In the genomic region with DNA sequence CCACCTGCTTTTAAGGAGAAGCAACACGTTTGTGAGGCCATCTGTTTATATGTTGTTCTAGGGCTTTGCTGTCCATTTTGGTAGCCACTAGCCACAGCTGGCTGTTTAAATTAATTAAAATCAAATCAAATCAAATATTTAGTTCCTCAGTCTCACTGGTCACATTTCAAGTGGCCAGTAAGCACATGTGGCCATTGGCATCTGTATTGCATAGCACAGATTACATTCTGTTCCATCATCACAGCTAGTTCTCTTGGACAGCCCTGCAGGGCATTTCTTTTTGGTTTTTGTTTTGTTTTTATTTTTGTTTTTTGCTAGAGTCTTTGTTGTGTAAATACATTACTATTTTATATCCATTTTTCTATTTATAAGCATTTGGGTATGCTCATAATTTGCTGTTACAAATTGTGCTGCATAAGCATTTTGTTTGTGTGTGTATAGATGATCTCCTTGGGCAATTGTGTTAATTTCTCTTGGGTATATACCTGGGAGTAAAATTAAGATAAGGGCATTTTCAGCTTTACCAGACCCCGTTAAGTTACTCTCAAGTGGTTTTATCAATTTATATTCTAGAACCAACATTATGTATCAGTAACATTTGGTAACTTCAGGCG, we compare ENCODE assay signal across 23 cellular contexts. TPM values are rescaled to one million over a fixed set of nuclear protein-coding genes. Genes with fewer than 3 reads are reported as not detected.
DNase-seq lines count a peak whose midpoint lies in the region; ATAC-seq and TF ChIP-seq lines count a peak whose summit lies in the region.
"Had no signal": no experiment of that assay in that cellular context is flagged by ENCODE, and none has a peak within 500 bp of the region (broad histone marks: within the 10 kb centered on the region; RNA-seq: fewer than 3 reads in every experiment).

No MANE protein-coding gene starts in this region.

- peaks cover 38 to 58% of the 10 kb centered on the region in 2 donors for H3K4me1 ChIP-seq in naive thymus-derived CD4-positive, alpha-beta T cell (ENCODE audit: control insufficient read depth in 2 of 2, insufficient read depth in 2 of 2, low read length in 2 of 2)

- H3K27ac ChIP-seq in naive thymus-derived CD4-positive, alpha-beta T cell (ENCODE audit: low read depth, low read length): peak overlapping the region; percentile 43
- H3K27ac ChIP-seq: colonic mucosa, foreskin keratinocyte, hepatocyte, left lung had no signal

- CTCF ChIA-PET in naive thymus-derived CD4-positive, alpha-beta T cell (lab: Charles Lee): interaction anchor here (0.6 to 3.3 kb wide), 6 partner anchors 19 to 164 kb away, joined by 3 to 21 read pairs (median 6); no protein-coding TSS in a partner anchor
- CTCF ChIA-PET in activated CD4-positive, alpha-beta memory T cell treated with anti-CD3 and anti-CD28 coated beads, Interleukin-2, amount 10 ng/mL, durations not matched to agents 7 days and 5 days (lab: Charles Lee): interaction anchor here (0.6 to 4.6 kb wide), 4 partner anchors 12 to 48 kb away, joined by 3 to 19 read pairs (median 5); no protein-coding TSS in a partner anchor

- no peaks in the 10 kb centered on the region for H3K27me3 ChIP-seq in naive thymus-derived CD4-positive, alpha-beta T cell (ENCODE audit: control insufficient read depth in 2 of 2, insufficient read depth in 2 of 2, low read length in 2 of 2)
- H3K27me3 ChIP-seq: colonic mucosa, foreskin keratinocyte, hepatocyte, left lung had no signal

- H3K4me3 Mint-ChIP-seq in activated T-cell treated with anti-CD3 and anti-CD28 coated beads, Interleukin-2, amount 50 U/mL, for 24 hours: no peak overlapping the region
- no peak overlapping the region for H3K4me3 Mint-ChIP-seq in activated T-cell treated with anti-CD3 and anti-CD28 coated beads, Interleukin-2, amount 50 U/mL, for 4 hours
- no peak overlapping the region for H3K4me3 Mint-ChIP-seq in HFFc6
- peak overlapping the region in 6 of 10 donors; percentile 21 to 98 (median 48) for H3K4me3 Mint-ChIP-seq in naive thymus-derived CD4-positive, alpha-beta T cell
- no peak overlapping the region for H3K4me3 Mint-ChIP-seq in activated CD4-positive, alpha-beta memory T cell treated with anti-CD3 and anti-CD28 coated beads, Interleukin-2, amount 10 ng/mL, durations not matched to agents 7 days and 5 days
- H3K4me3 Mint-ChIP-seq: brain, CD14-positive monocyte, neural crest cell had no signal

- H3K36me3 Mint-ChIP-seq in activated T-cell treated with anti-CD3 and anti-CD28 coated beads, Interleukin-2, amount 50 U/mL, for 24 hours (ENCODE audit: low read depth): peaks cover 78% of the 10 kb centered on the region
- H3K36me3 Mint-ChIP-seq in activated T-cell treated with anti-CD3 and anti-CD28 coated beads, Interleukin-2, amount 50 U/mL, for 4 hours (ENCODE audit: insufficient read depth): peaks cover 18% of the 10 kb centered on the region
- H3K36me3 Mint-ChIP-seq in HFFc6 (ENCODE audit: low read depth): peaks cover 9% of the 10 kb centered on the region; the same call in 1 of the 2 replicates
- H3K36me3 Mint-ChIP-seq in naive thymus-derived CD4-positive, alpha-beta T cell: peaks cover 0 to 15% (median 5%) of the 10 kb centered on the region in 5 donors
- peaks cover 51% of the 10 kb centered on the region for H3K36me3 Mint-ChIP-seq in activated CD4-positive, alpha-beta memory T cell treated with anti-CD3 and anti-CD28 coated beads, Interleukin-2, amount 10 ng/mL, durations not matched to agents 7 days and 5 days (ENCODE audit: low read depth)

- peaks cover 56% of the 10 kb centered on the region for H3K4me1 Mint-ChIP-seq in activated T-cell treated with anti-CD3 and anti-CD28 coated beads, Interleukin-2, amount 50 U/mL, for 24 hours (ENCODE audit: low read depth)
- H3K4me1 Mint-ChIP-seq in activated T-cell treated with anti-CD3 and anti-CD28 coated beads, Interleukin-2, amount 50 U/mL, for 4 hours (ENCODE audit: low read depth): peaks cover 58% of the 10 kb centered on the region
- peaks cover 39% of the 10 kb centered on the region for H3K4me1 Mint-ChIP-seq in HFFc6 (ENCODE audit: low read depth)
- peaks cover 28 to 82% (median 67%) of the 10 kb centered on the region in 7 donors for H3K4me1 Mint-ChIP-seq in naive thymus-derived CD4-positive, alpha-beta T cell
- H3K4me1 Mint-ChIP-seq in activated CD4-positive, alpha-beta memory T cell treated with anti-CD3 and anti-CD28 coated beads, Interleukin-2, amount 10 ng/mL, durations not matched to agents 7 days and 5 days: peaks cover 35% of the 10 kb centered on the region

- H3K9me3 ChIP-seq in naive thymus-derived CD4-positive, alpha-beta T cell (ENCODE audit: control insufficient read depth in 2 of 3, low read length in 3 of 3): no peaks in the 10 kb centered on the region
- H3K9me3 ChIP-seq: colonic mucosa, left lung had no signal

- H3K4me3 ChIP-seq in naive thymus-derived CD4-positive, alpha-beta T cell (ENCODE audit: low read length): no peak overlapping the region
- H3K4me3 ChIP-seq: colonic mucosa, hepatocyte, left lung had no signal

- no peaks in the 10 kb centered on the region for H3K27me3 Mint-ChIP-seq in activated T-cell treated with anti-CD3 and anti-CD28 coated beads, Interleukin-2, amount 50 U/mL, for 24 hours
- H3K27me3 Mint-ChIP-seq in activated T-cell treated with anti-CD3 and anti-CD28 coated beads, Interleukin-2, amount 50 U/mL, for 4 hours (ENCODE audit: low read depth): no peaks in the 10 kb centered on the region
- no peaks in the 10 kb centered on the region; the same call in 1 of the 2 replicates for H3K27me3 Mint-ChIP-seq in HFFc6 (ENCODE audit: insufficient read depth)
- H3K27me3 Mint-ChIP-seq in naive thymus-derived CD4-positive, alpha-beta T cell: no peaks in the 10 kb centered on the region
- no peaks in the 10 kb centered on the region for H3K27me3 Mint-ChIP-seq in activated CD4-positive, alpha-beta memory T cell treated with anti-CD3 and anti-CD28 coated beads, Interleukin-2, amount 10 ng/mL, durations not matched to agents 7 days and 5 days

- ATAC-seq in activated T-cell treated with anti-CD3 and anti-CD28 coated beads, Interleukin-2, amount 50 U/mL, for 4 hours: no peak
- no peak for ATAC-seq in naive thymus-derived CD4-positive, alpha-beta T cell
- no peak for ATAC-seq in HG03521 (IDR thresholded peaks at IDR 0.05; ENCODE audit: unreplicated experiment)
- ATAC-seq: foreskin keratinocyte, left lung had no signal

- DNase-seq in activated T-cell treated with anti-CD3 and anti-CD28 coated beads, Interleukin-2, amount 50 U/mL, for 24 hours: no peak
- no peak for DNase-seq in activated T-cell treated with anti-CD3 and anti-CD28 coated beads, Interleukin-2, amount 50 U/mL, for 4 hours
- DNase-seq in HFFc6 (peak; percentile 42), epidermal melanocyte (ENCODE audit: insufficient read length, low spot score) (peak; percentile 54)
- no peak for DNase-seq in naive thymus-derived CD4-positive, alpha-beta T cell
- no peak for DNase-seq in activated effector memory CD4-positive, alpha-beta T cell treated with Interleukin-2 at 50 U/mL for 16 hours
- DNase-seq in activated CD4-positive, alpha-beta memory T cell treated with anti-CD3 and anti-CD28 coated beads, Interleukin-2, amount 10 ng/mL, durations not matched to agents 7 days and 5 days: no peak
- DNase-seq: activated CD4-positive, CD25-positive, alpha-beta regulatory T cell treated with anti-CD3 and anti-CD28 coated beads, Interleukin-2, amount 50 U/mL, for 72 hours; activated CD8-positive, alpha-beta memory T cell treated with anti-CD3 and anti-CD28 coated beads for 24 hours; colonic mucosa; foreskin keratinocyte; GDM1; left lung; midbrain; NCI-H1092; NCI-H2029 treated with DMSO at 0.1 percent for 48 hours; NCI-H226; NCI-H774 had no signal

- peak overlapping the region; percentile 22 for H3K27ac Mint-ChIP-seq in activated T-cell treated with anti-CD3 and anti-CD28 coated beads, Interleukin-2, amount 50 U/mL, for 24 hours
- H3K27ac Mint-ChIP-seq in HFFc6: peak overlapping the region; percentile 6; the same call in 1 of the 2 replicates
- H3K27ac Mint-ChIP-seq in naive thymus-derived CD4-positive, alpha-beta T cell: peak overlapping the region in 8 of 9 donors; percentile 81 to 96 (median 90)
- H3K27ac Mint-ChIP-seq in activated CD4-positive, alpha-beta memory T cell treated with anti-CD3 and anti-CD28 coated beads, Interleukin-2, amount 10 ng/mL, durations not matched to agents 7 days and 5 days: no peak overlapping the region
- H3K27ac Mint-ChIP-seq: CD14-positive monocyte had no signal

- no peaks in the 10 kb centered on the region for H3K9me3 Mint-ChIP-seq in activated T-cell treated with anti-CD3 and anti-CD28 coated beads, Interleukin-2, amount 50 U/mL, for 24 hours
- H3K9me3 Mint-ChIP-seq in activated T-cell treated with anti-CD3 and anti-CD28 coated beads, Interleukin-2, amount 50 U/mL, for 4 hours: no peaks in the 10 kb centered on the region
- H3K9me3 Mint-ChIP-seq in HFFc6: no peaks in the 10 kb centered on the region
- no peaks in the 10 kb centered on the region for H3K9me3 Mint-ChIP-seq in naive thymus-derived CD4-positive, alpha-beta T cell
- no peaks in the 10 kb centered on the region for H3K9me3 Mint-ChIP-seq in activated CD4-positive, alpha-beta memory T cell treated with anti-CD3 and anti-CD28 coated beads, Interleukin-2, amount 10 ng/mL, durations not matched to agents 7 days and 5 days
- H3K9me3 Mint-ChIP-seq: brain, CD14-positive monocyte, neural crest cell had no signal

- TF ChIP-seq CTCF in HFFc6 (IDR thresholded peaks at IDR 0.05): no peak

- intact Hi-C loops in naive thymus-derived CD4-positive, alpha-beta T cell (cut with micrococcal nuclease): no loop called here

- no peaks in the 10 kb centered on the region for H3K36me3 ChIP-seq in naive thymus-derived CD4-positive, alpha-beta T cell (ENCODE audit: control insufficient read depth in 2 of 3, insufficient read depth in 3 of 3, low read length in 3 of 3)
- H3K36me3 ChIP-seq: colonic mucosa had no signal

- POLR2A ChIA-PET in naive thymus-derived CD4-positive, alpha-beta T cell (lab: Charles Lee): interaction anchor here (0.6 to 19.8 kb wide), 7 partner anchors 9 to 444 kb away, joined by 3 to 386 read pairs (median 5); no protein-coding TSS in a partner anchor
- POLR2A ChIA-PET in activated CD4-positive, alpha-beta memory T cell treated with anti-CD3 and anti-CD28 coated beads, Interleukin-2, amount 10 ng/mL, durations not matched to agents 7 days and 5 days (lab: Charles Lee): interaction anchor here (1.4 kb wide), 1 partner anchor 20 kb away, joined by 3 read pairs; no protein-coding TSS in a partner anchor

RNA-seq across cellular contexts. Expression of a gene that starts 31.3 kb away (rescaled TPM):
- 100 to 1,000 TPM in 1 of 3 donors, 10 to 100 TPM in 2; 90.0 to 112 (median 99.3) TPM for total RNA-seq in activated T-cell treated with anti-CD3 and anti-CD28 coated beads, Interleukin-2, amount 50 U/mL, for 4 hours
- total RNA-seq in HFFc6 (2021; fragmentation: NEBNext Ultra II Directional; extraction: Animal tissue kit (Norgen Biotek cat#: 25700)): 100 to 1,000 TPM; 158 to 181 (median 175) TPM
- total RNA-seq in naive thymus-derived CD4-positive, alpha-beta T cell: 100 to 1,000 TPM in 1 of 5 experiments, 10 to 100 TPM in 4; 34.3 to 115 (median 46.4) TPM
- 100 to 1,000 TPM; 145 to 181 TPM for polyA plus RNA-seq in naive thymus-derived CD4-positive, alpha-beta T cell
- total RNA-seq in activated CD4-positive, alpha-beta memory T cell treated with anti-CD3 and anti-CD28 coated beads, Interleukin-2, amount 10 ng/mL, durations not matched to agents 7 days and 5 days: 100 to 1,000 TPM; 150 TPM

RNA-seq across cellular contexts. Expression of a gene that starts 48.4 kb away (rescaled TPM):
- 10 to 100 TPM; 77.7 to 91.6 (median 90.4) TPM for total RNA-seq in activated T-cell treated with anti-CD3 and anti-CD28 coated beads, Interleukin-2, amount 50 U/mL, for 4 hours
- total RNA-seq in HFFc6 (2021; fragmentation: NEBNext Ultra II Directional; extraction: Animal tissue kit (Norgen Biotek cat#: 25700)): 10 to 100 TPM; 43.9 to 66.1 (median 55.2) TPM
- 100 to 1,000 TPM in 1 of 5 experiments, 10 to 100 TPM in 4; 53.6 to 123 (median 73.0) TPM for total RNA-seq in naive thymus-derived CD4-positive, alpha-beta T cell
- 1 to 10 TPM; 2.0 to 2.3 TPM for polyA plus RNA-seq in naive thymus-derived CD4-positive, alpha-beta T cell
- total RNA-seq in activated CD4-positive, alpha-beta memory T cell treated with anti-CD3 and anti-CD28 coated beads, Interleukin-2, amount 10 ng/mL, durations not matched to agents 7 days and 5 days: 100 to 1,000 TPM in 1 of 2 experiments, 10 to 100 TPM in 1; 98.3 to 104 TPM

Comparison
In these comparisons a context has a peak if more than half of its experiments do, and no peak if none do; other contexts are left out.
1. DNase-seq: peak in HFFc6 (single experiment) and epidermal melanocyte (single experiment); none in activated T-cell treated with anti-CD3 and anti-CD28 coated beads, Interleukin-2, amount 50 U/mL, for 24 hours (single experiment), activated T-cell treated with anti-CD3 and anti-CD28 coated beads, Interleukin-2, amount 50 U/mL, for 4 hours (single experiment), naive thymus-derived CD4-positive, alpha-beta T cell (0 of 9), activated effector memory CD4-positive, alpha-beta T cell treated with Interleukin-2 at 50 U/mL for 16 hours (single experiment) and activated CD4-positive, alpha-beta memory T cell treated with anti-CD3 and anti-CD28 coated beads, Interleukin-2, amount 10 ng/mL, durations not matched to agents 7 days and 5 days (single experiment).
2. H3K4me3 Mint-ChIP-seq: peak in naive thymus-derived CD4-positive, alpha-beta T cell (6 of 10); none in activated T-cell treated with anti-CD3 and anti-CD28 coated beads, Interleukin-2, amount 50 U/mL, for 24 hours (single experiment), activated T-cell treated with anti-CD3 and anti-CD28 coated beads, Interleukin-2, amount 50 U/mL, for 4 hours (single experiment), HFFc6 (single experiment) and activated CD4-positive, alpha-beta memory T cell treated with anti-CD3 and anti-CD28 coated beads, Interleukin-2, amount 10 ng/mL, durations not matched to agents 7 days and 5 days (single experiment).